ENCODE assay signal across 9 cellular contexts in genomic region chr1:224592636-224593579, GRCh38. TPM values are rescaled to one million over a fixed set of nuclear protein-coding genes. Genes with fewer than 3 reads are reported as not detected.
DNase-seq lines count a peak whose midpoint lies in the region; ATAC-seq and TF ChIP-seq lines count a peak whose summit lies in the region.
"Had no signal": no experiment of that assay in that cellular context is flagged by ENCODE, and none has a peak within 500 bp of the region (broad histone marks: within the 10 kb centered on the region; RNA-seq: fewer than 3 reads in every experiment).

No MANE protein-coding gene starts in this region.

- H3K4me3 ChIP-seq in foreskin fibroblast (ENCODE audit: low read depth in 1 of 2, low read length in 2 of 2): no peak overlapping the region

- ATAC-seq in GM21367 (IDR thresholded peaks at IDR 0.05; ENCODE audit: unreplicated experiment): no peak
- no peak for ATAC-seq in stimulated activated naive CD8-positive, alpha-beta T cell treated with anti-CD3 and anti-CD28 coated beads, Interleukin-15, Interleukin-2, amounts not matched to agents 100 U/mL and 50 U/mL, for 24 hours
- no peak for ATAC-seq in HG02759 (IDR thresholded peaks at IDR 0.05; ENCODE audit: unreplicated experiment)

- DNase-seq in Ammon's horn (ENCODE audit: low spot score) (peak; percentile 23), H4 (ENCODE audit: low spot score) (peak; percentile 99), RPMI7951 (ENCODE audit: low read depth) (peak; percentile 94), foreskin fibroblast (peak; percentile 84 to 94), SHP77 (lab: John Stamatoyannopoulos, UW) (no peak)
- no peak for DNase-seq in stimulated activated naive CD8-positive, alpha-beta T cell treated with anti-CD3 and anti-CD28 coated beads, Interleukin-15, Interleukin-2, amounts not matched to agents 100 U/mL and 50 U/mL, for 24 hours
- DNase-seq: amniotic stem cell had no signal

- TF ChIP-seq CTCF in foreskin fibroblast (IDR thresholded peaks at IDR 0.05; ENCODE audit: low read depth, low read length): no peak

RNA-seq across cellular contexts. Expression of gene CNIH3, which starts 23.2 kb away (rescaled TPM):
- 0.41 and 2.5 TPM in 2 replicates for total RNA-seq in H4 (2014; rRNA removed; shearing (Covaris generic))
- total RNA-seq in RPMI7951 (2014; rRNA removed; shearing (Covaris generic)): 21.0 and 24.5 TPM in 2 replicates

Comparison
In these comparisons a context has a peak if more than half of its experiments do, and no peak if none do; other contexts are left out.
1. DNase-seq: peak in Ammon's horn (single experiment), H4 (single experiment), RPMI7951 (single experiment) and foreskin fibroblast (2 of 2); none in stimulated activated naive CD8-positive, alpha-beta T cell treated with anti-CD3 and anti-CD28 coated beads, Interleukin-15, Interleukin-2, amounts not matched to agents 100 U/mL and 50 U/mL, for 24 hours (single experiment) and SHP77 (0 of 2).